In genomic region chr6:110488606-110489005, GRCh38 we compare ENCODE assay signal across 26 cellular contexts. TPM values are rescaled to one million over a fixed set of nuclear protein-coding genes. Genes with fewer than 3 reads are reported as not detected.
DNase-seq lines count a peak whose midpoint lies in the region; ATAC-seq and TF ChIP-seq lines count a peak whose summit lies in the region.
"Had no signal": no experiment of that assay in that cellular context is flagged by ENCODE, and none has a peak within 500 bp of the region (broad histone marks: within the 10 kb centered on the region; RNA-seq: fewer than 3 reads in every experiment).

No MANE protein-coding gene starts in this region.

- H3K4me1 ChIP-seq in Panc1 (ENCODE audit: control insufficient read depth, insufficient read depth, low read length) (no peaks in the 10 kb centered on the region), endodermal cell (ENCODE audit: control insufficient read depth, insufficient read depth, low read length) (peaks cover 8% of the 10 kb centered on the region)
- H3K4me1 ChIP-seq: BE2C had no signal

- no peak overlapping the region for H3K4me3 Mint-ChIP-seq in endodermal cell
- H3K4me3 Mint-ChIP-seq: CD14-positive monocyte; CD4-positive, alpha-beta memory T cell; CD4-positive, CD25-positive, alpha-beta regulatory T cell; CD8-positive, alpha-beta memory T cell had no signal

- H3K4me1 Mint-ChIP-seq in endodermal cell, result peaks cover 16% of the 10 kb centered on the region
- H3K4me1 Mint-ChIP-seq: CD4-positive, alpha-beta memory T cell; CD8-positive, alpha-beta memory T cell had no signal

- intact Hi-C loops in Panc1 (cut with micrococcal nuclease; ENCODE audit: unreplicated experiment), result no loop called here

- CTCF ChIA-PET in Panc1 (lab: Charles Lee), result no interaction called here

- POLR2A ChIA-PET in Panc1 (lab: Charles Lee), result no interaction called here

- 89 to 97% methylated on average over 3 of the region's 3 CpGs for WGBS in endodermal cell (ENCODE audit: insufficient coverage in 1 of 2, insufficient read length in 1 of 2), 2 experiments

- ATAC-seq in Panc1 (no peak), HG02678 (IDR thresholded peaks at IDR 0.05; ENCODE audit: unreplicated experiment) (no peak)
- ATAC-seq: GM12878 had no signal

- DNase-seq in M059J (ENCODE audit: low read depth), result peak; percentile 16
- DNase-seq in Panc1 (ENCODE audit: low read depth, low spot score), result no peak
- peak; percentile 10 for DNase-seq in endodermal cell
- DNase-seq in islet precursor cell, result peak; percentile 34
- DNase-seq in amygdala (lab: John Stamatoyannopoulos, UW), result no peak
- no peak for DNase-seq in NCI-H526 treated with DMSO at 0.1 percent for 48 hours (lab: John Stamatoyannopoulos, UW)
- DNase-seq: 8988T; ACHN; BE2C; C1 segment of cervical spinal cord; CD4-positive, alpha-beta memory T cell; CD4-positive, CD25-positive, alpha-beta regulatory T cell; CD8-positive, alpha-beta memory T cell; COR-L47; DMS 273 treated with DMSO at 0.1 percent for 48 hours; DMS153; DMS53; DMS79; DND-41; EL; GDM1 had no signal

- no peak overlapping the region for H3K27ac ChIP-seq in Panc1 (ENCODE audit: low read length)
- no peak overlapping the region for H3K27ac ChIP-seq in endodermal cell (ENCODE audit: low read depth, low read length)
- H3K27ac ChIP-seq: BLaER1 had no signal

- H3K4me3 ChIP-seq in Panc1 (ENCODE audit: low read depth in 2 of 2, low read length in 2 of 2) (no peak overlapping the region), endodermal cell (ENCODE audit: low read length) (no peak overlapping the region)
- H3K4me3 ChIP-seq: BLaER1, GM12878 had no signal

- no peaks in the 10 kb centered on the region for H3K27me3 ChIP-seq in Panc1 (ENCODE audit: control insufficient read depth, insufficient read depth, low read length)
- no peaks in the 10 kb centered on the region for H3K27me3 ChIP-seq in endodermal cell (ENCODE audit: control insufficient read depth, insufficient read depth, low read length, poor library complexity, severe bottlenecking)
- H3K27me3 ChIP-seq: BE2C, BLaER1 had no signal

- TF ChIP-seq CTCF in Panc1 (IDR thresholded peaks at IDR 0.05), result 0 out of 2 replicates have a peak, but pooled peaks have one; percentile 6
- TF ChIP-seq CTCF in endodermal cell (conservative IDR thresholded peaks at IDR 0.05), result no peak

- peaks cover 2% of the 10 kb centered on the region for H3K36me3 Mint-ChIP-seq in endodermal cell (ENCODE audit: low read depth)
- H3K36me3 Mint-ChIP-seq: CD4-positive, alpha-beta memory T cell; CD4-positive, CD25-positive, alpha-beta regulatory T cell; CD8-positive, alpha-beta memory T cell had no signal

- H3K9me3 ChIP-seq in Panc1 (ENCODE audit: control insufficient read depth, insufficient read depth, low read depth, low read length) (no peaks in the 10 kb centered on the region), endodermal cell (ENCODE audit: control insufficient read depth, low read length) (peaks cover 9% of the 10 kb centered on the region)
- H3K9me3 ChIP-seq: BE2C had no signal

- no peak overlapping the region for H3K27ac Mint-ChIP-seq in endodermal cell
- H3K27ac Mint-ChIP-seq: CD14-positive monocyte; CD4-positive, alpha-beta memory T cell; CD4-positive, CD25-positive, alpha-beta regulatory T cell; CD8-positive, alpha-beta memory T cell had no signal

- H3K9ac ChIP-seq in endodermal cell (ENCODE audit: extremely low read depth, low read length, poor library complexity, severe bottlenecking), result no peak overlapping the region
- H3K9ac ChIP-seq: BLaER1 had no signal

- no TSS peak for BruUV-seq in Panc1 (replicated peaks; lab: Mats Ljungman, UMichigan)

- H3K36me3 ChIP-seq in Panc1 (ENCODE audit: control insufficient read depth, insufficient read depth, low read length), result no peaks in the 10 kb centered on the region
- no peaks in the 10 kb centered on the region for H3K36me3 ChIP-seq in endodermal cell (ENCODE audit: control insufficient read depth, insufficient read depth, low read length)
- H3K36me3 ChIP-seq: BE2C had no signal

- H3K9me3 Mint-ChIP-seq in endodermal cell, result peaks cover 3% of the 10 kb centered on the region
- H3K9me3 Mint-ChIP-seq: CD4-positive, alpha-beta memory T cell had no signal

- in situ Hi-C loops in Panc1 (cut with HindIII; ENCODE audit: low pct_unique_long_range_greater_than_20kb, low sequenced_read_pairs), result no loop called here

- H3K27me3 Mint-ChIP-seq in endodermal cell (ENCODE audit: insufficient read depth), result peaks cover 2% of the 10 kb centered on the region

RNA-seq across cellular contexts. Expression of gene SLC22A16, which starts 12.2 kb away (rescaled TPM):
- 0.42 TPM in 1 of 2 replicates, not detected in the other for total RNA-seq in M059J (2014; rRNA removed; shearing (Covaris generic))
- not detected for total RNA-seq in Panc1 (2021; ENCODE audit: unreplicated experiment)
- not detected for polyA plus RNA-seq in Panc1 (2012; ENCODE audit: insufficient read length)
- not detected for total RNA-seq in endodermal cell
- polyA plus RNA-seq in endodermal cell (2013, experiment 1 of 2), result not detected
- polyA plus RNA-seq in endodermal cell (2013, experiment 2 of 2), result not detected
- total RNA-seq: CD4-positive, alpha-beta memory T cell; CD8-positive, alpha-beta memory T cell; Daoy; GM12878 had no signal
- polyA plus RNA-seq: CD4-positive, alpha-beta memory T cell; CD4-positive, CD25-positive, alpha-beta regulatory T cell; CD8-positive, alpha-beta memory T cell; GM12878 had no signal

Comparison
In these comparisons a context has a peak if more than half of its experiments do, and no peak if none do; other contexts are left out.
1. DNase-seq: peak in M059J (single experiment), endodermal cell (single experiment) and islet precursor cell (single experiment); none in Panc1 (single experiment), amygdala (0 of 56) and NCI-H526 treated with DMSO at 0.1 percent for 48 hours (single experiment).